In the genomic region with DNA sequence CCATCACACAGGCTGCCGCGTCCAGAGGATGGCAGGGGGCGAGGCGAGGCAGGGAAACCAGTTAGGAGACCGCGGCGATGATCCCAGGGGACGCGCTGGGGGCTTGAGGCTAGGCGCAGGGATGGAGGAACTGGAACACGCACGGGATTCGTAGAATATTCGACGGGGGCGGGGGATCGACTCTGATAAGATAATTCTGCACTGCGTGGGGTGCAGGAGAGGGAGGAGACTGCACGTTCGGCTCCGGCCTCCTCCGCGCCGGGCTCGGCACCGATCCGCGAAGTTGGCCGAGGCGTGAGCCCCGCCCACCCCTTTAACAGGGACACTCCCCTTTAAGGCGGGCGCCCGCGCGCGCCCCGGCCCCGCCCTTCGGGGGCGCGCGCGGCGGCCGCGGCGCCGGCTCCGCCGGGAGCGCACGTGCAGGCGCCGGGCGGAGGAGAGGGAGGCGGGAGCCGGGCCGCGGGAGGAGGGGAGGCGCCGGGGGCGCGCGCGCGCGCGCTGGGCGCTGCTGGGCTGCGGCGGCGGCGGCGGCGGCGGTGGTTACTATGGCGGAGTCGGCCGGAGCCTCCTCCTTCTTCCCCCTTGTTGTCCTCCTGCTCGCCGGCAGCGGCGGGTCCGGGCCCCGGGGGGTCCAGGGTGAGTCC, we compare ENCODE assay signal across 8 cellular contexts. TPM values are rescaled to one million over a fixed set of nuclear protein-coding genes. Genes with fewer than 3 reads are reported as not detected.
DNase-seq lines count a peak whose midpoint lies in the region; ATAC-seq, FAIRE-seq and TF ChIP-seq lines count a peak whose summit lies in the region.

A gene (plus strand): TSS at position 501 of the 644 bp plus-strand sequence. CDS start 45 bp downstream, at position 546.

- ATAC-seq in HG03066 (IDR thresholded peaks at IDR 0.05; ENCODE audit: low read depth, unreplicated experiment), result peak; percentile 87
- ATAC-seq in HG03469 (IDR thresholded peaks at IDR 0.05; ENCODE audit: unreplicated experiment), result no peak

- no peaks in the 10 kb centered on the region for H3K36me3 ChIP-seq in iPS-20b (ENCODE audit: insufficient read depth, low read depth, low read length)
- no peaks in the 10 kb centered on the region for H3K36me3 ChIP-seq in skeletal muscle satellite cell (ENCODE audit: insufficient read depth, low read length)

- DNase-seq in GM18507 (ENCODE audit: extremely low spot score, insufficient read length, low read depth), result peak; percentile 78
- peak; percentile 90 for DNase-seq in NCI-H2196 (lab: John Stamatoyannopoulos, UW; ENCODE audit: unreplicated experiment)
- peak; percentile 72 to 93 for DNase-seq in T47D (ENCODE audit: low read depth in 1 of 2, low spot score in 1 of 2)

- H3K27ac ChIP-seq in VCaP, result peak within 1 kb of the TSS; percentile 95
- H3K27ac ChIP-seq in iPS-20b (ENCODE audit: low read length), result peak within 1 kb of the TSS; percentile 6

- peaks cover 57% of the 10 kb centered on the region for H3K27me3 ChIP-seq in iPS-20b (ENCODE audit: insufficient read depth, low read length)
- peaks cover 34% of the 10 kb centered on the region for H3K27me3 ChIP-seq in skeletal muscle satellite cell (ENCODE audit: control insufficient read depth, insufficient read depth, low read length)

- H3K4me1 ChIP-seq in iPS-20b (ENCODE audit: insufficient read depth, low read length) (peaks cover 11% of the 10 kb centered on the region; the same call in 1 of the 2 replicates), skeletal muscle satellite cell (ENCODE audit: control insufficient read depth, insufficient read depth, low read length) (peaks cover 25% of the 10 kb centered on the region)

- H3K4me2 ChIP-seq in skeletal muscle satellite cell (ENCODE audit: low read length), result peak within 1 kb of the TSS; percentile 97

- H3K9me3 ChIP-seq in iPS-20b (ENCODE audit: insufficient read depth, low read depth, low read length) (no peaks in the 10 kb centered on the region), skeletal muscle satellite cell (replicated peaks; ENCODE audit: low read length) (no peaks in the 10 kb centered on the region)

- H3K4me3 ChIP-seq in iPS-20b (ENCODE audit: low read length) (peak within 1 kb of the TSS; percentile 94), skeletal muscle satellite cell (ENCODE audit: low read length) (peak within 1 kb of the TSS; percentile 96)

- peak; percentile 50 for FAIRE-seq in GM18507 (lab: Jason Lieb, UNC)

- in situ Hi-C loops in T47D (cut with HindIII; ENCODE audit: low pct_unique_long_range_greater_than_20kb, low sequenced_read_pairs), result no loop called here

- no peak for TF ChIP-seq CTCF in VCaP (conservative IDR thresholded peaks at IDR 0.05)

- H3K9ac ChIP-seq in iPS-20b (ENCODE audit: low read depth, low read length) (peak within 1 kb of the TSS; percentile 90), skeletal muscle satellite cell (ENCODE audit: low read depth, low read length) (peak within 1 kb of the TSS; percentile 98)

RNA-seq across cellular contexts. Expression of the gene that starts here (rescaled TPM):
- 8.3 and 8.4 TPM in 2 replicates for total RNA-seq in skeletal muscle satellite cell (2012; rRNA removed)
